1 cellular context compared by ENCODE assay signal in genomic region chr14:77799863-77800730, GRCh38.
TF ChIP-seq lines count a peak whose summit lies in the region.

TSS of gene ADCK1 (plus strand) at chr14:77800109. CDS start at chr14:77818979, 18,870 bp downstream.

TF ChIP-seq in K562, 482 proteins besides CTCF, POLR2A, EP300 and RAD21 (continued from another document):
- no peak for TF ChIP-seq HOMEZ (CRISPR knock-in tag; IDR thresholded peaks at IDR 0.05)
- no peak for TF ChIP-seq PURB (CRISPR knock-in tag; IDR thresholded peaks at IDR 0.05; ENCODE audit: low read depth)
- TF ChIP-seq MYNN (IDR thresholded peaks at IDR 0.05), result no peak
- no peak for TF ChIP-seq MYNN (CRISPR knock-in tag; IDR thresholded peaks at IDR 0.05)
- TF ChIP-seq GABPB1 (CRISPR knock-in tag; IDR thresholded peaks at IDR 0.05), result peak; percentile 84
- no peak for TF ChIP-seq BACH1 (tag; IDR thresholded peaks at IDR 0.05)
- no peak for TF ChIP-seq PRMT5 (CRISPR knock-in tag; IDR thresholded peaks at IDR 0.05)
- no peak for TF ChIP-seq FOXK1 (CRISPR knock-in tag; IDR thresholded peaks at IDR 0.05; ENCODE audit: borderline replicate concordance)
- TF ChIP-seq ZNF766 (CRISPR knock-in tag; conservative IDR thresholded peaks at IDR 0.05), result no peak
- TF ChIP-seq ELK1 (CRISPR knock-in tag; IDR thresholded peaks at IDR 0.05), result no peak
